Comparison of ENCODE assay signal across 1 cellular context in genomic region chr2:43218550-43219382, GRCh38.
TF ChIP-seq lines count a peak whose summit lies in the region.

No MANE protein-coding gene starts in this region.

TF ChIP-seq in HepG2, 621 proteins besides CTCF, POLR2A, EP300 and RAD21 (continued from another document and continues in another):
- no peak for TF ChIP-seq ZBTB37 (CRISPR knock-in tag; IDR thresholded peaks at IDR 0.05)
- TF ChIP-seq, protein P1, sequence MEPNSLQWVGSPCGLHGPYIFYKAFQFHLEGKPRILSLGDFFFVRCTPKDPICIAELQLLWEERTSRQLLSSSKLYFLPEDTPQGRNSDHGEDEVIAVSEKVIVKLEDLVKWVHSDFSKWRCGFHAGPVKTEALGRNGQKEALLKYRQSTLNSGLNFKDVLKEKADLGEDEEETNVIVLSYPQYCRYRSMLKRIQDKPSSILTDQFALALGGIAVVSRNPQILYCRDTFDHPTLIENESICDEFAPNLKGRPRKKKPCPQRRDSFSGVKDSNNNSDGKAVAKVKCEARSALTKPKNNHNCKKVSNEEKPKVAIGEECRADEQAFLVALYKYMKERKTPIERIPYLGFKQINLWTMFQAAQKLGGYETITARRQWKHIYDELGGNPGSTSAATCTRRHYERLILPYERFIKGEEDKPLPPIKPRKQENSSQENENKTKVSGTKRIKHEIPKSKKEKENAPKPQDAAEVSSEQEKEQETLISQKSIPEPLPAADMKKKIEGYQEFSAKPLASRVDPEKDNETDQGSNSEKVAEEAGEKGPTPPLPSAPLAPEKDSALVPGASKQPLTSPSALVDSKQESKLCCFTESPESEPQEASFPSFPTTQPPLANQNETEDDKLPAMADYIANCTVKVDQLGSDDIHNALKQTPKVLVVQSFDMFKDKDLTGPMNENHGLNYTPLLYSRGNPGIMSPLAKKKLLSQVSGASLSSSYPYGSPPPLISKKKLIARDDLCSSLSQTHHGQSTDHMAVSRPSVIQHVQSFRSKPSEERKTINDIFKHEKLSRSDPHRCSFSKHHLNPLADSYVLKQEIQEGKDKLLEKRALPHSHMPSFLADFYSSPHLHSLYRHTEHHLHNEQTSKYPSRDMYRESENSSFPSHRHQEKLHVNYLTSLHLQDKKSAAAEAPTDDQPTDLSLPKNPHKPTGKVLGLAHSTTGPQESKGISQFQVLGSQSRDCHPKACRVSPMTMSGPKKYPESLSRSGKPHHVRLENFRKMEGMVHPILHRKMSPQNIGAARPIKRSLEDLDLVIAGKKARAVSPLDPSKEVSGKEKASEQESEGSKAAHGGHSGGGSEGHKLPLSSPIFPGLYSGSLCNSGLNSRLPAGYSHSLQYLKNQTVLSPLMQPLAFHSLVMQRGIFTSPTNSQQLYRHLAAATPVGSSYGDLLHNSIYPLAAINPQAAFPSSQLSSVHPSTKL (CRISPR knock-in tag; IDR thresholded peaks at IDR 0.05) = peak; percentile 9; the same call in 1 of the 2 replicates
- peak; percentile 81 for TF ChIP-seq ELF3 (CRISPR knock-in tag; IDR thresholded peaks at IDR 0.05)
- TF ChIP-seq ZNF616 (CRISPR knock-in tag; IDR thresholded peaks at IDR 0.05; ENCODE audit: low read depth) = no peak
- TF ChIP-seq ZEB1 (IDR thresholded peaks at IDR 0.05; ENCODE audit: insufficient replicate concordance, low read depth) = no peak
- TF ChIP-seq, protein P2, sequence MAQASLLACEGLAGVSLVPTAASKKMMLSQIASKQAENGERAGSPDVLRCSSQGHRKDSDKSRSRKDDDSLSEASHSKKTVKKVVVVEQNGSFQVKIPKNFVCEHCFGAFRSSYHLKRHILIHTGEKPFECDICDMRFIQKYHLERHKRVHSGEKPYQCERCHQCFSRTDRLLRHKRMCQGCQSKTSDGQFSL (CRISPR knock-in tag; IDR thresholded peaks at IDR 0.05) = no peak
- TF ChIP-seq ZMYM4 (CRISPR knock-in tag; IDR thresholded peaks at IDR 0.05) = no peak; the same call in 1 of the 2 replicates
- no peak for TF ChIP-seq ZMAT5 (CRISPR knock-in tag; IDR thresholded peaks at IDR 0.05; ENCODE audit: borderline replicate concordance, low read depth)
- TF ChIP-seq, protein P3, sequence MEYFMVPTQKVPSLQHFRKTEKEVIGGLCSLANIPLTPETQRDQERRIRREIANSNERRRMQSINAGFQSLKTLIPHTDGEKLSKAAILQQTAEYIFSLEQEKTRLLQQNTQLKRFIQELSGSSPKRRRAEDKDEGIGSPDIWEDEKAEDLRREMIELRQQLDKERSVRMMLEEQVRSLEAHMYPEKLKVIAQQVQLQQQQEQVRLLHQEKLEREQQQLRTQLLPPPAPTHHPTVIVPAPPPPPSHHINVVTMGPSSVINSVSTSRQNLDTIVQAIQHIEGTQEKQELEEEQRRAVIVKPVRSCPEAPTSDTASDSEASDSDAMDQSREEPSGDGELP (IDR thresholded peaks at IDR 0.05; ENCODE audit: borderline replicate concordance, low read depth) = peak; percentile 8; the same call in 1 of the 2 replicates
- TF ChIP-seq KAT2B (IDR thresholded peaks at IDR 0.05; ENCODE audit: borderline replicate concordance, low read depth, low read length) = no peak
- TF ChIP-seq SIX4 (CRISPR knock-in tag; IDR thresholded peaks at IDR 0.05) = no peak
- TF ChIP-seq, protein P4, sequence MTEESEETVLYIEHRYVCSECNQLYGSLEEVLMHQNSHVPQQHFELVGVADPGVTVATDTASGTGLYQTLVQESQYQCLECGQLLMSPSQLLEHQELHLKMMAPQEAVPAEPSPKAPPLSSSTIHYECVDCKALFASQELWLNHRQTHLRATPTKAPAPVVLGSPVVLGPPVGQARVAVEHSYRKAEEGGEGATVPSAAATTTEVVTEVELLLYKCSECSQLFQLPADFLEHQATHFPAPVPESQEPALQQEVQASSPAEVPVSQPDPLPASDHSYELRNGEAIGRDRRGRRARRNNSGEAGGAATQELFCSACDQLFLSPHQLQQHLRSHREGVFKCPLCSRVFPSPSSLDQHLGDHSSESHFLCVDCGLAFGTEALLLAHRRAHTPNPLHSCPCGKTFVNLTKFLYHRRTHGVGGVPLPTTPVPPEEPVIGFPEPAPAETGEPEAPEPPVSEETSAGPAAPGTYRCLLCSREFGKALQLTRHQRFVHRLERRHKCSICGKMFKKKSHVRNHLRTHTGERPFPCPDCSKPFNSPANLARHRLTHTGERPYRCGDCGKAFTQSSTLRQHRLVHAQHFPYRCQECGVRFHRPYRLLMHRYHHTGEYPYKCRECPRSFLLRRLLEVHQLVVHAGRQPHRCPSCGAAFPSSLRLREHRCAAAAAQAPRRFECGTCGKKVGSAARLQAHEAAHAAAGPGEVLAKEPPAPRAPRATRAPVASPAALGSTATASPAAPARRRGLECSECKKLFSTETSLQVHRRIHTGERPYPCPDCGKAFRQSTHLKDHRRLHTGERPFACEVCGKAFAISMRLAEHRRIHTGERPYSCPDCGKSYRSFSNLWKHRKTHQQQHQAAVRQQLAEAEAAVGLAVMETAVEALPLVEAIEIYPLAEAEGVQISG (CRISPR knock-in tag; IDR thresholded peaks at IDR 0.05) = 0 out of 2 replicates have a peak, but pooled peaks have one; percentile 27
- no peak for TF ChIP-seq KDM5A (IDR thresholded peaks at IDR 0.05; ENCODE audit: borderline replicate concordance, low read length)
- no peak for TF ChIP-seq CBX1 (IDR thresholded peaks at IDR 0.05; ENCODE audit: low read depth)
- no peak for TF ChIP-seq ZNF841 (CRISPR knock-in tag; IDR thresholded peaks at IDR 0.05; ENCODE audit: borderline replicate concordance)
- TF ChIP-seq NKX3-1 (CRISPR knock-in tag; IDR thresholded peaks at IDR 0.05) = no peak
- no peak for TF ChIP-seq CCDC6 (CRISPR knock-in tag; IDR thresholded peaks at IDR 0.05)
- TF ChIP-seq MTA3 (CRISPR knock-in tag; IDR thresholded peaks at IDR 0.05) = no peak
- TF ChIP-seq, protein P5, sequence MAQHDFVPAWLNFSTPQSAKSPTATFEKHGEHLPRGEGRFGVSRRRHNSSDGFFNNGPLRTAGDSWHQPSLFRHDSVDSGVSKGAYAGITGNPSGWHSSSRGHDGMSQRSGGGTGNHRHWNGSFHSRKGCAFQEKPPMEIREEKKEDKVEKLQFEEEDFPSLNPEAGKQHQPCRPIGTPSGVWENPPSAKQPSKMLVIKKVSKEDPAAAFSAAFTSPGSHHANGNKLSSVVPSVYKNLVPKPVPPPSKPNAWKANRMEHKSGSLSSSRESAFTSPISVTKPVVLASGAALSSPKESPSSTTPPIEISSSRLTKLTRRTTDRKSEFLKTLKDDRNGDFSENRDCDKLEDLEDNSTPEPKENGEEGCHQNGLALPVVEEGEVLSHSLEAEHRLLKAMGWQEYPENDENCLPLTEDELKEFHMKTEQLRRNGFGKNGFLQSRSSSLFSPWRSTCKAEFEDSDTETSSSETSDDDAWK (CRISPR knock-in tag; IDR thresholded peaks at IDR 0.05) = no peak
- TF ChIP-seq ZBTB44 (CRISPR knock-in tag; IDR thresholded peaks at IDR 0.05) = no peak
- no peak for TF ChIP-seq MZF1 (CRISPR knock-in tag; IDR thresholded peaks at IDR 0.05; ENCODE audit: borderline replicate concordance)
- no peak for TF ChIP-seq ZNF724P (CRISPR knock-in tag; IDR thresholded peaks at IDR 0.05; ENCODE audit: borderline replicate concordance)
- no peak for TF ChIP-seq ZNF766 (CRISPR knock-in tag; IDR thresholded peaks at IDR 0.05; ENCODE audit: borderline replicate concordance)
- TF ChIP-seq, protein P6, sequence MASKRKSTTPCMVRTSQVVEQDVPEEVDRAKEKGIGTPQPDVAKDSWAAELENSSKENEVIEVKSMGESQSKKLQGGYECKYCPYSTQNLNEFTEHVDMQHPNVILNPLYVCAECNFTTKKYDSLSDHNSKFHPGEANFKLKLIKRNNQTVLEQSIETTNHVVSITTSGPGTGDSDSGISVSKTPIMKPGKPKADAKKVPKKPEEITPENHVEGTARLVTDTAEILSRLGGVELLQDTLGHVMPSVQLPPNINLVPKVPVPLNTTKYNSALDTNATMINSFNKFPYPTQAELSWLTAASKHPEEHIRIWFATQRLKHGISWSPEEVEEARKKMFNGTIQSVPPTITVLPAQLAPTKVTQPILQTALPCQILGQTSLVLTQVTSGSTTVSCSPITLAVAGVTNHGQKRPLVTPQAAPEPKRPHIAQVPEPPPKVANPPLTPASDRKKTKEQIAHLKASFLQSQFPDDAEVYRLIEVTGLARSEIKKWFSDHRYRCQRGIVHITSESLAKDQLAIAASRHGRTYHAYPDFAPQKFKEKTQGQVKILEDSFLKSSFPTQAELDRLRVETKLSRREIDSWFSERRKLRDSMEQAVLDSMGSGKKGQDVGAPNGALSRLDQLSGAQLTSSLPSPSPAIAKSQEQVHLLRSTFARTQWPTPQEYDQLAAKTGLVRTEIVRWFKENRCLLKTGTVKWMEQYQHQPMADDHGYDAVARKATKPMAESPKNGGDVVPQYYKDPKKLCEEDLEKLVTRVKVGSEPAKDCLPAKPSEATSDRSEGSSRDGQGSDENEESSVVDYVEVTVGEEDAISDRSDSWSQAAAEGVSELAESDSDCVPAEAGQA (IDR thresholded peaks at IDR 0.05; ENCODE audit: low read depth) = peak; percentile 19; the same call in 1 of the 2 replicates
- TF ChIP-seq, protein P6 (CRISPR knock-in tag; IDR thresholded peaks at IDR 0.05; ENCODE audit: borderline replicate concordance) = no peak
- TF ChIP-seq ZBED4 (CRISPR knock-in tag; IDR thresholded peaks at IDR 0.05; ENCODE audit: borderline replicate concordance) = no peak
- no peak for TF ChIP-seq ZNF20 (CRISPR knock-in tag; IDR thresholded peaks at IDR 0.05)
- TF ChIP-seq ZNF121 (CRISPR knock-in tag; IDR thresholded peaks at IDR 0.05) = no peak
- TF ChIP-seq NCOA1 (CRISPR knock-in tag; IDR thresholded peaks at IDR 0.05) = peak; percentile 75; the same call in 1 of the 2 replicates
- 0 out of 2 replicates have a peak, but pooled peaks have one; percentile 32 for TF ChIP-seq ZNF839 (CRISPR knock-in tag; IDR thresholded peaks at IDR 0.05; ENCODE audit: borderline replicate concordance)
- TF ChIP-seq ZNF468 (CRISPR knock-in tag; IDR thresholded peaks at IDR 0.05) = no peak; the same call in 1 of the 2 replicates
